ENCODE assay signal across 21 cellular contexts in genomic region chr6:41743406-41744235, GRCh38. TPM values are rescaled to one million over a fixed set of nuclear protein-coding genes. Genes with fewer than 3 reads are reported as not detected.
DNase-seq lines count a peak whose midpoint lies in the region; ATAC-seq and TF ChIP-seq lines count a peak whose summit lies in the region.
"Had no signal": no experiment of that assay in that cellular context is flagged by ENCODE, and none has a peak within 500 bp of the region (broad histone marks: within the 10 kb centered on the region; RNA-seq: fewer than 3 reads in every experiment).

No MANE protein-coding gene starts in this region.

- H3K9me3 Mint-ChIP-seq in WTC11 = no peaks in the 10 kb centered on the region
- H3K9me3 Mint-ChIP-seq in glutamatergic neuron (ENCODE audit: unreplicated experiment) = peaks cover 1% of the 10 kb centered on the region
- no peaks in the 10 kb centered on the region for H3K9me3 Mint-ChIP-seq in chondrocyte (ENCODE audit: low read depth)
- H3K9me3 Mint-ChIP-seq: CD4-positive, alpha-beta memory T cell; H9 had no signal

- no peak overlapping the region for H3K23ac ChIP-seq in neuronal stem cell (ENCODE audit: low read depth, low read length, poor library complexity)

- H3K14ac ChIP-seq in neuronal stem cell (ENCODE audit: low read length) = no peak overlapping the region

- H2AK5ac ChIP-seq in neuronal stem cell (ENCODE audit: low read depth, low read length) = no peak overlapping the region

- H3K4me2 ChIP-seq in neuronal stem cell (ENCODE audit: insufficient read depth, low read length, poor library complexity, severe bottlenecking) = no peak overlapping the region
- H3K4me2 ChIP-seq: A549 had no signal

- H4K8ac ChIP-seq in neuronal stem cell (ENCODE audit: low read depth, low read length) = no peak overlapping the region

- H2BK15ac ChIP-seq in neuronal stem cell (ENCODE audit: low read length) = peak overlapping the region; percentile 46

- no peaks in the 10 kb centered on the region for H3K79me1 ChIP-seq in neuronal stem cell (ENCODE audit: low read depth, low read length)

- no peak overlapping the region for H3K27ac ChIP-seq in neuronal stem cell (replicated peaks; ENCODE audit: low read length)
- H3K27ac ChIP-seq: A549, RWPE1, SJCRH30 had no signal

- no peak overlapping the region for H2BK12ac ChIP-seq in neuronal stem cell (ENCODE audit: low read length)

- H3K9ac ChIP-seq in neuronal stem cell (ENCODE audit: low read depth, low read length, poor library complexity) = no peak overlapping the region

- H3K4me1 Mint-ChIP-seq in WTC11 (no peaks in the 10 kb centered on the region), glutamatergic neuron (ENCODE audit: low read depth, unreplicated experiment) (no peaks in the 10 kb centered on the region), chondrocyte (ENCODE audit: low read depth) (peaks cover 5% of the 10 kb centered on the region)
- H3K4me1 Mint-ChIP-seq: CD4-positive, alpha-beta memory T cell had no signal

- POLR2A ChIA-PET in WTC11 (lab: Charles Lee) = no interaction called here

- no peak overlapping the region for H2BK120ac ChIP-seq in neuronal stem cell (ENCODE audit: low read depth, low read length)

- peaks cover 0 to 47% (median 0%) of the 10 kb centered on the region in 3 experiments for H3K27me3 ChIP-seq in neuronal stem cell (ENCODE audit: control insufficient read depth in 3 of 3, insufficient read depth in 3 of 3, low read depth in 1 of 3, low read length in 3 of 3)

- H3K27me3 Mint-ChIP-seq in WTC11 (ENCODE audit: low read depth) (no peaks in the 10 kb centered on the region; the same call in 1 of the 2 replicates), glutamatergic neuron (ENCODE audit: unreplicated experiment) (peaks cover 9% of the 10 kb centered on the region), chondrocyte (ENCODE audit: low read depth) (peaks cover 2% of the 10 kb centered on the region)
- H3K27me3 Mint-ChIP-seq: CD4-positive, alpha-beta memory T cell had no signal

- H3K36me3 Mint-ChIP-seq in WTC11 (no peaks in the 10 kb centered on the region), glutamatergic neuron (ENCODE audit: unreplicated experiment) (no peaks in the 10 kb centered on the region), chondrocyte (ENCODE audit: low read depth) (no peaks in the 10 kb centered on the region)
- H3K36me3 Mint-ChIP-seq: CD4-positive, alpha-beta memory T cell had no signal

- H3K27ac Mint-ChIP-seq in WTC11 = peak overlapping the region; percentile 82; the same call in 1 of the 2 replicates
- no peak overlapping the region for H3K27ac Mint-ChIP-seq in glutamatergic neuron (ENCODE audit: unreplicated experiment)
- H3K27ac Mint-ChIP-seq in chondrocyte (ENCODE audit: unreplicated experiment) = no peak overlapping the region

- no peak overlapping the region for H2AFZ ChIP-seq in neuronal stem cell (ENCODE audit: low read length)
- H2AFZ ChIP-seq: PC-9 had no signal

- H2BK5ac ChIP-seq in neuronal stem cell (ENCODE audit: low read length) = no peak overlapping the region

- DNase-seq in EH (ENCODE audit: low read depth) (peak; percentile 21), WTC11 (ENCODE audit: low spot score) (no peak), neuronal stem cell (ENCODE audit: low spot score) (no peak), amygdala (lab: John Stamatoyannopoulos, UW) (no peak), glutamatergic neuron (no peak), chondrocyte (ENCODE audit: low spot score) (no peak)
- DNase-seq: Calu3; CD4-positive, alpha-beta memory T cell; EL; H9; NCI-H187; NCI-H2107; NCI-H2227 treated with DMSO at 0.1 percent for 48 hours; NCI-H510A treated with DMSO at 0.1 percent for 48 hours; NCI-H774; PC-9; SJCRH30 had no signal

- H3K4me1 ChIP-seq in neuronal stem cell (ENCODE audit: control insufficient read depth in 2 of 2, insufficient read depth in 1 of 2, low read depth in 1 of 2, low read length in 2 of 2) = peaks cover 0 to 7% of the 10 kb centered on the region in 2 donors

- no CpG with 5 or more reads among the region's 6 CpGs for WGBS in neuronal stem cell (ENCODE audit: extremely low coverage in 2 of 2, insufficient read length in 2 of 2, insufficient replicate concordance in 1 of 2), 2 donors

- no peak overlapping the region for H4K91ac ChIP-seq in neuronal stem cell (ENCODE audit: low read depth, low read length, poor library complexity)

- CTCF ChIA-PET in WTC11 (lab: Charles Lee) = interaction anchor here (1.1 kb wide), 1 partner anchor 9 kb away, joined by 3 read pairs; no protein-coding TSS in a partner anchor

- peaks cover 0 to 2% of the 10 kb centered on the region in 2 donors for H3K9me3 ChIP-seq in neuronal stem cell (replicated peaks in 1 of 2; ENCODE audit: control insufficient read depth in 2 of 2, insufficient read depth in 1 of 2, low read depth in 1 of 2, low read length in 2 of 2)
- H3K9me3 ChIP-seq: A549, SJCRH30 had no signal

- H3K18ac ChIP-seq in neuronal stem cell (ENCODE audit: low read length) = no peak overlapping the region

- H3K4ac ChIP-seq in neuronal stem cell (ENCODE audit: low read length) = no peak overlapping the region

- H3K4me3 ChIP-seq in neuronal stem cell (ENCODE audit: low read length in 2 of 2) = no peak overlapping the region
- H3K4me3 ChIP-seq: A549, GM12878, PC-9, SJCRH30 had no signal

- TF ChIP-seq CTCF in WTC11 (IDR thresholded peaks at IDR 0.05) = no peak
- TF ChIP-seq CTCF in glutamatergic neuron (IDR thresholded peaks at IDR 0.05; ENCODE audit: partially characterized antibody, unreplicated experiment) = no peak
- no peak for TF ChIP-seq CTCF in chondrocyte (IDR thresholded peaks at IDR 0.05)

- no peaks in the 10 kb centered on the region for H3K36me3 ChIP-seq in neuronal stem cell (replicated peaks in 1 of 2; ENCODE audit: control insufficient read depth in 2 of 2, insufficient read depth in 2 of 2, low read length in 2 of 2)
- H3K36me3 ChIP-seq: SJCRH30 had no signal

- H3K4me3 Mint-ChIP-seq in WTC11 (no peak overlapping the region), glutamatergic neuron (ENCODE audit: unreplicated experiment) (no peak overlapping the region), chondrocyte (ENCODE audit: unreplicated experiment) (no peak overlapping the region)
- H3K4me3 Mint-ChIP-seq: CD4-positive, alpha-beta memory T cell; H9 had no signal

- no peak for ATAC-seq in WTC11
- ATAC-seq: A549, GM12878 had no signal

TF ChIP-seq in WTC11, 78 proteins besides CTCF, POLR2A, EP300 and RAD21 (continues in another document):
- TF ChIP-seq SP1 (CRISPR knock-in tag; conservative IDR thresholded peaks at IDR 0.05) (no peak), E2F4 (CRISPR knock-in tag; IDR thresholded peaks at IDR 0.05; ENCODE audit: borderline replicate concordance, low read depth) (no peak), ZNF263 (CRISPR knock-in tag; IDR thresholded peaks at IDR 0.05; ENCODE audit: low read depth) (no peak), STAT6 (CRISPR knock-in tag; conservative IDR thresholded peaks at IDR 0.05; ENCODE audit: low read depth) (no peak)

RNA-seq across cellular contexts. Expression of gene PGC, which starts 3.6 kb away (rescaled TPM):
- total RNA-seq in WTC11 (2021) (0.55 to 0.63 TPM (median 0.62 TPM) in 3 replicates), glutamatergic neuron (ENCODE audit: unreplicated experiment) (not detected), chondrocyte (not detected in 3 replicates)
- 0.03 TPM for polyA plus RNA-seq in neuronal stem cell (2013, experiment 1 of 2)
- 0.07 TPM for polyA plus RNA-seq in neuronal stem cell (2013, experiment 2 of 2)
- total RNA-seq: Calu3; CD4-positive, alpha-beta memory T cell; H9; PC-9; SJCRH30 had no signal
- polyA plus RNA-seq: A549; BJ; CD4-positive, alpha-beta memory T cell; GM12878 had no signal

RNA-seq across cellular contexts. Expression of gene TFEB, which starts 8.2 kb away (rescaled TPM):
- total RNA-seq in WTC11 (2021) = 3.1 to 3.9 TPM (median 3.3 TPM) in 3 replicates
- polyA plus RNA-seq in neuronal stem cell (2013, experiment 1 of 2) = 1.1 TPM
- polyA plus RNA-seq in neuronal stem cell (2013, experiment 2 of 2) = 1.1 TPM
- total RNA-seq in glutamatergic neuron (ENCODE audit: unreplicated experiment) = 3.1 TPM
- total RNA-seq in chondrocyte = 10.7 to 12.4 TPM (median 11.6 TPM) in 3 replicates

RNA-seq across cellular contexts. Expression of gene FRS3, which starts 36.1 kb away (rescaled TPM):
- total RNA-seq in WTC11 (2021) (5.5 to 7.8 TPM (median 6.0 TPM) in 3 replicates), glutamatergic neuron (ENCODE audit: unreplicated experiment) (17.8 TPM), chondrocyte (3.0 to 3.8 TPM (median 3.3 TPM) in 3 replicates)
- polyA plus RNA-seq in neuronal stem cell (2013, experiment 1 of 2) = 8.3 TPM
- 8.2 TPM for polyA plus RNA-seq in neuronal stem cell (2013, experiment 2 of 2)

RNA-seq across cellular contexts. Expression of gene PRICKLE4, which starts 37.0 kb away (rescaled TPM):
- total RNA-seq in WTC11 (2021) = 0.50 to 1.5 TPM (median 0.82 TPM) in 3 replicates
- polyA plus RNA-seq in neuronal stem cell (2013, experiment 1 of 2) = 0.59 TPM
- 1.0 TPM for polyA plus RNA-seq in neuronal stem cell (2013, experiment 2 of 2)
- 2.3 TPM for total RNA-seq in glutamatergic neuron (ENCODE audit: unreplicated experiment)
- total RNA-seq in chondrocyte = 3.1 to 5.9 TPM (median 3.6 TPM) in 3 replicates
- total RNA-seq: CD4-positive, alpha-beta memory T cell had no signal
- polyA plus RNA-seq: CD4-positive, alpha-beta memory T cell had no signal

RNA-seq across cellular contexts. Expression of gene TOMM6, which starts 43.9 kb away (rescaled TPM):
- total RNA-seq in WTC11 (2021) (219 to 233 TPM (median 228 TPM) in 3 replicates), glutamatergic neuron (ENCODE audit: unreplicated experiment) (111 TPM), chondrocyte (96.1 to 129 TPM (median 97.6 TPM) in 3 replicates)
- 238 TPM for polyA plus RNA-seq in neuronal stem cell (2013, experiment 1 of 2)
- polyA plus RNA-seq in neuronal stem cell (2013, experiment 2 of 2) = 259 TPM
